In the genomic region with DNA sequence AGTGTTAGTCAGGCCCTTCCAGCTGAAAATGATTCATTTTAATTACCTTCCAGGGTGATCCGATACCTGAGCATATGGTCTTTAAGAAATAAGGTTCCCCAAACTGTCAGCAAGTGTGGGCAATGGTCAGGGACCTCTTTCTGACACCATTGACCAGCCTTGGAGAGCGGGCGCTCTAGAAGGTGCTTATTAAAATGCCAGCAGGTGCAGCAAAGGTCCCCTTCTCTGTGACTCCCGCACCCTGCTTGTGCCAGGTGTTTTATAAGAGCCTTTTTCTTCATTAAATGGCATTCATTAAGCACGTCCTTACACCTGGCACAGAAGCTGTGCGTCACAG, we compare ENCODE assay signal across 9 cellular contexts.
A peak's percentile ranks its signal among the peaks of the same experiment; 100 is the strongest.
DNase-seq lines count a peak whose midpoint lies in the region; ATAC-seq and TF ChIP-seq lines count a peak whose summit lies in the region.
"Had no signal": no experiment of that assay in that cellular context is flagged by ENCODE, and none has a peak within 500 bp of the region (broad histone marks: within the 10 kb centered on the region; RNA-seq: fewer than 3 reads in every experiment).

No MANE protein-coding gene starts in this region.

- intact Hi-C loops in CD4-positive, alpha-beta T cell (cut with DNase I, micrococcal nuclease), result loop anchor here in 1 of 2 experiments (1.0 to 5.0 kb wide), 2 partner anchors 57 to 80 kb away; no protein-coding TSS in a partner anchor
- intact Hi-C loops in left ventricle myocardium superior (cut with micrococcal nuclease), result no loop called here
- intact Hi-C loops in lower lobe of right lung (cut with DNase I), result no loop called here

- no peak overlapping the region for H3K27ac ChIP-seq in CD4-positive, alpha-beta T cell (ENCODE audit: low read depth, low read length)
- no peak overlapping the region for H3K27ac ChIP-seq in lower lobe of right lung
- H3K27ac ChIP-seq: colonic mucosa had no signal

- H3K9me3 ChIP-seq in CD4-positive, alpha-beta T cell (ENCODE audit: control insufficient read depth, low read length), result no peaks in the 10 kb centered on the region
- no peaks in the 10 kb centered on the region for H3K9me3 ChIP-seq in lower lobe of right lung
- H3K9me3 ChIP-seq: colonic mucosa had no signal

- H3K36me3 ChIP-seq in lower lobe of right lung, result peaks cover 39% of the 10 kb centered on the region
- H3K36me3 ChIP-seq: colonic mucosa had no signal

- no peak overlapping the region for H3K4me3 ChIP-seq in lower lobe of right lung
- H3K4me3 ChIP-seq: colonic mucosa had no signal

- POLR2A ChIA-PET in CD4-positive, alpha-beta T cell (lab: Charles Lee), result interaction anchor here (0.8 to 1.4 kb wide), 3 partner anchors 11 to 39 kb away, joined by 3 to 4 read pairs (median 3); no protein-coding TSS in a partner anchor
- POLR2A ChIA-PET in activated naive CD8-positive, alpha-beta T cell treated with anti-CD3 and anti-CD28 coated beads, Interleukin-2, amount 10 ng/mL, durations not matched to agents 7 days and 5 days (lab: Charles Lee), result interaction anchor here (1.7 kb wide), 1 partner anchor 57 kb away, joined by 7 read pairs; no protein-coding TSS in a partner anchor

- H3K9me3 Mint-ChIP-seq in CD4-positive, alpha-beta T cell, result no peaks in the 10 kb centered on the region
- no peaks in the 10 kb centered on the region for H3K9me3 Mint-ChIP-seq in activated naive CD8-positive, alpha-beta T cell treated with anti-CD3 and anti-CD28 coated beads, Interleukin-2, amount 10 ng/mL, durations not matched to agents 7 days and 5 days

- peaks cover 7% of the 10 kb centered on the region for H3K36me3 Mint-ChIP-seq in CD4-positive, alpha-beta T cell (ENCODE audit: low read depth)
- peaks cover 23% of the 10 kb centered on the region for H3K36me3 Mint-ChIP-seq in activated naive CD8-positive, alpha-beta T cell treated with anti-CD3 and anti-CD28 coated beads, Interleukin-2, amount 10 ng/mL, durations not matched to agents 7 days and 5 days

- peaks cover 41% of the 10 kb centered on the region for H3K4me1 Mint-ChIP-seq in CD4-positive, alpha-beta T cell (ENCODE audit: low read depth)
- peaks cover 49% of the 10 kb centered on the region for H3K4me1 Mint-ChIP-seq in activated naive CD8-positive, alpha-beta T cell treated with anti-CD3 and anti-CD28 coated beads, Interleukin-2, amount 10 ng/mL, durations not matched to agents 7 days and 5 days

- no peaks in the 10 kb centered on the region for H3K27me3 ChIP-seq in CD4-positive, alpha-beta T cell (ENCODE audit: control insufficient read depth, insufficient read depth, low read length)
- no peaks in the 10 kb centered on the region for H3K27me3 ChIP-seq in lower lobe of right lung (ENCODE audit: low read depth)
- H3K27me3 ChIP-seq: colonic mucosa had no signal

- H3K27me3 Mint-ChIP-seq in CD4-positive, alpha-beta T cell, result no peaks in the 10 kb centered on the region
- no peaks in the 10 kb centered on the region for H3K27me3 Mint-ChIP-seq in activated naive CD8-positive, alpha-beta T cell treated with anti-CD3 and anti-CD28 coated beads, Interleukin-2, amount 10 ng/mL, durations not matched to agents 7 days and 5 days

- H3K4me3 Mint-ChIP-seq in CD4-positive, alpha-beta T cell, result peak overlapping the region; percentile 74
- H3K4me3 Mint-ChIP-seq in activated naive CD8-positive, alpha-beta T cell treated with anti-CD3 and anti-CD28 coated beads, Interleukin-2, amount 10 ng/mL, durations not matched to agents 7 days and 5 days, result peak overlapping the region; percentile 76

- DNase-seq in CD4-positive, alpha-beta T cell, result no peak
- DNase-seq in NCI-H1417 treated with DMSO at 0.1 percent for 48 hours (lab: John Stamatoyannopoulos, UW) (peak; percentile 78), left ventricle myocardium superior (no peak), lower lobe of right lung (no peak)
- no peak for DNase-seq in activated naive CD8-positive, alpha-beta T cell treated with anti-CD3 and anti-CD28 coated beads, Interleukin-2, amount 10 ng/mL, durations not matched to agents 7 days and 5 days
- DNase-seq: colonic mucosa had no signal

- peak overlapping the region; percentile 80 for H3K27ac Mint-ChIP-seq in CD4-positive, alpha-beta T cell
- peak overlapping the region; percentile 94 for H3K27ac Mint-ChIP-seq in activated naive CD8-positive, alpha-beta T cell treated with anti-CD3 and anti-CD28 coated beads, Interleukin-2, amount 10 ng/mL, durations not matched to agents 7 days and 5 days

- no peak for ATAC-seq in CD4-positive, alpha-beta T cell (ENCODE audit: poor library complexity)
- ATAC-seq in GM19324 (IDR thresholded peaks at IDR 0.05; ENCODE audit: low FRiP score, unreplicated experiment) (peak; percentile 34), HG02642 (IDR thresholded peaks at IDR 0.05; ENCODE audit: poor library complexity, unreplicated experiment) (no peak), left ventricle myocardium superior (no peak), lower lobe of right lung (no peak), HG02852 (IDR thresholded peaks at IDR 0.05; ENCODE audit: unreplicated experiment) (no peak)
- ATAC-seq in activated naive CD8-positive, alpha-beta T cell treated with anti-CD3 and anti-CD28 coated beads, Interleukin-2, amount 10 ng/mL, durations not matched to agents 7 days and 5 days (ENCODE audit: low read depth), result peak; percentile 25

- CTCF ChIA-PET in CD4-positive, alpha-beta T cell (lab: Charles Lee), result no interaction called here

- no peak for TF ChIP-seq CTCF in CD4-positive, alpha-beta T cell (IDR thresholded peaks at IDR 0.05)
- TF ChIP-seq CTCF in lower lobe of right lung (IDR thresholded peaks at IDR 0.05), result no peak

- no peaks in the 10 kb centered on the region for H3K4me1 ChIP-seq in lower lobe of right lung
- H3K4me1 ChIP-seq: colonic mucosa had no signal

Comparison
In these comparisons a context has a peak if more than half of its experiments do, and no peak if none do; other contexts are left out.
1. ATAC-seq: peak in GM19324 (single experiment) and activated naive CD8-positive, alpha-beta T cell treated with anti-CD3 and anti-CD28 coated beads, Interleukin-2, amount 10 ng/mL, durations not matched to agents 7 days and 5 days (single experiment); none in CD4-positive, alpha-beta T cell (single experiment), HG02642 (single experiment), left ventricle myocardium superior (single experiment), lower lobe of right lung (0 of 2) and HG02852 (single experiment).